Comparison of ENCODE assay signal across 19 cellular contexts in genomic region chr9:93161801-93162635, GRCh38. TPM values are rescaled to one million over a fixed set of nuclear protein-coding genes. Genes with fewer than 3 reads are reported as not detected.
A peak's percentile ranks its signal among the peaks of the same experiment; 100 is the strongest.
DNase-seq lines count a peak whose midpoint lies in the region; ATAC-seq and TF ChIP-seq lines count a peak whose summit lies in the region.
"Had no signal": no experiment of that assay in that cellular context is flagged by ENCODE, and none has a peak within 500 bp of the region (broad histone marks: within the 10 kb centered on the region; RNA-seq: fewer than 3 reads in every experiment).

No MANE protein-coding gene starts in this region.

- H3K27me3 ChIP-seq in osteoblast (ENCODE audit: insufficient read depth, low read length) (no peaks in the 10 kb centered on the region), testis (no peaks in the 10 kb centered on the region)

- H3K27ac ChIP-seq in osteoblast (ENCODE audit: low read depth, low read length) (no peak overlapping the region), testis (no peak overlapping the region)

- DNase-seq in NCI-H446 (lab: John Stamatoyannopoulos, UW): peak; percentile 58 to 82
- peak; percentile 79 for DNase-seq in cerebellar cortex (ENCODE audit: low spot score)
- DNase-seq in left cardiac atrium: no peak
- peak; percentile 56 for DNase-seq in osteoblast (ENCODE audit: insufficient read length, low spot score, missing footprints)
- DNase-seq in testis: no peak
- no peak for DNase-seq in GM19238 (ENCODE audit: insufficient read length, low spot score)
- DNase-seq: AML-193, Caco-2, DMS153, HFFc6, IMR-90, Karpas-422, MM.1S, NCI-H1092 treated with DMSO at 0.1 percent for 48 hours, NCI-H1694, NCI-H526, SIG-M5 had no signal

- no peak for TF ChIP-seq POLR2A in testis (IDR thresholded peaks at IDR 0.05)

- H3K4me1 ChIP-seq in osteoblast (ENCODE audit: insufficient read depth, low read length) (peaks cover 5% of the 10 kb centered on the region), testis (no peaks in the 10 kb centered on the region)
- H3K4me1 ChIP-seq: Caco-2 had no signal

- 66 to 70% methylated on average over 11 of the region's 11 CpGs for WGBS in testis, 2 donors

- peak; percentile 77 to 81 for ATAC-seq in left cardiac atrium
- ATAC-seq in GM18520 (IDR thresholded peaks at IDR 0.05; ENCODE audit: unreplicated experiment): no peak

- H2AFZ ChIP-seq in osteoblast (ENCODE audit: low read length): no peak overlapping the region

- H3K79me2 ChIP-seq in osteoblast (ENCODE audit: insufficient read depth, low read length): no peaks in the 10 kb centered on the region

- H3K4me2 ChIP-seq in osteoblast (ENCODE audit: insufficient read depth, low read length): no peak overlapping the region

- H3K36me3 ChIP-seq in osteoblast (ENCODE audit: insufficient read depth, low read length): no peaks in the 10 kb centered on the region
- no peaks in the 10 kb centered on the region for H3K36me3 ChIP-seq in testis (ENCODE audit: low read depth, missing control alignments)

- intact Hi-C loops in left cardiac atrium (cut with DNase I): loop anchor here in 1 of 2 donors (2.0 kb wide), 1 partner anchor 141 kb away; no protein-coding TSS in a partner anchor
- intact Hi-C loops in testis (cut with DNase I; ENCODE audit: low total_unique reads): loop anchor here (5.0 kb wide), 1 partner anchor 140 kb away; no protein-coding TSS in a partner anchor

- no peaks in the 10 kb centered on the region for H3K9me3 ChIP-seq in osteoblast (ENCODE audit: low read depth, low read length)
- H3K9me3 ChIP-seq in testis: no peaks in the 10 kb centered on the region
- H3K9me3 ChIP-seq: Caco-2 had no signal

- H4K20me1 ChIP-seq in osteoblast (ENCODE audit: insufficient read depth, low read length): no peaks in the 10 kb centered on the region

- TF ChIP-seq CTCF in osteoblast (IDR thresholded peaks at IDR 0.05; ENCODE audit: extremely low read depth, low read depth, low read length) (no peak), testis (IDR thresholded peaks at IDR 0.05) (no peak)

- no peak overlapping the region for H3K4me3 ChIP-seq in osteoblast (ENCODE audit: insufficient read depth, low read length)
- H3K4me3 ChIP-seq in testis: no peak overlapping the region

RNA-seq across cellular contexts. Expression of gene WNK2, which starts 21.9 kb away (rescaled TPM):
- 100 to 1,000 TPM; 174 to 175 TPM for total RNA-seq in left cardiac atrium
- not detected in 2 replicates for total RNA-seq in osteoblast
- total RNA-seq in testis: 10 to 100 TPM; 50.5 to 91.1 TPM
- polyA plus RNA-seq in testis (ENCODE audit: insufficient read depth, low read depth, low replicate concordance): 29.0 TPM
- total RNA-seq: HFFc6, IMR-90 had no signal
- polyA plus RNA-seq: CD14-positive monocyte, IMR-90 had no signal

RNA-seq across cellular contexts. Expression of gene NINJ1, which starts 28.0 kb away (rescaled TPM):
- total RNA-seq in left cardiac atrium: 10 to 100 TPM; 38.4 to 45.9 TPM
- total RNA-seq in osteoblast: 33.6 and 34.7 TPM in 2 replicates
- 100 to 1,000 TPM; 148 to 152 TPM for total RNA-seq in testis
- polyA plus RNA-seq in testis (ENCODE audit: insufficient read depth, low read depth, low replicate concordance): 99.3 TPM

Comparison
In these comparisons a context has a peak if more than half of its experiments do, and no peak if none do; other contexts are left out.
1. DNase-seq: peak in NCI-H446 (2 of 2), cerebellar cortex (single experiment) and osteoblast (single experiment); none in left cardiac atrium (single experiment), testis (single experiment) and GM19238 (single experiment).
2. RNA of gene WNK2, which starts 21.9 kb away (total RNA-seq): 174 to 175 TPM in left cardiac atrium and 50.5 to 91.1 TPM in testis; not detected in osteoblast; every median in the first group is over 10 times any median in the second.